In genomic region chr10:87585565-87586514, GRCh38 we compare ENCODE assay signal across 1 cellular context.
TF ChIP-seq lines count a peak whose summit lies in the region.

No MANE protein-coding gene starts in this region.

TF ChIP-seq in HEK293, 187 proteins besides CTCF, POLR2A, EP300 and RAD21 (continued from another document):
- peak; percentile 71; the same call in 1 of the 2 replicates for TF ChIP-seq PRDM4 (tag by site-specific recombination; IDR thresholded peaks at IDR 0.05)
- TF ChIP-seq HOXD13 (CRISPR knock-in tag; IDR thresholded peaks at IDR 0.05; ENCODE audit: borderline replicate concordance), result no peak
- no peak for TF ChIP-seq ZNF654 (tag by site-specific recombination; IDR thresholded peaks at IDR 0.05; ENCODE audit: low read depth)
